ENCODE assay signal across 20 cellular contexts in the genomic region with DNA sequence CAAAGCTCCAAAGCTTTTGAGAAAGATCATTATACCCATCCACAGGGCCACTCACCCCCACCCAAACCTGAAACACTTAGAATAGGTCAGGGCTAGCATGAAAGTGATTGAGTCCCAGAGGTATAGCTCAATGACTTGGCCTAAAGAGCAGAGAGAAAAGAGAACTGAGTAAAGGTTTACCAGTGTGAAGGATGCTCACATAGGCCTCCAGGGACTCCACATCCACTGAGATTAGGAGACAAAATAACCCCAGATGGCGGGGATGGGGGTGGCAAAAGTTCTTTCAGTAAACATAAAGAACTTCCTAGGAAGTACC. TPM values are rescaled to one million over a fixed set of nuclear protein-coding genes. Genes with fewer than 3 reads are reported as not detected.
DNase-seq lines count a peak whose midpoint lies in the region; ATAC-seq and TF ChIP-seq lines count a peak whose summit lies in the region.
"Had no signal": no experiment of that assay in that cellular context is flagged by ENCODE, and none has a peak within 500 bp of the region (broad histone marks: within the 10 kb centered on the region; RNA-seq: fewer than 3 reads in every experiment).

No MANE protein-coding gene starts in this region.

- H3K27me3 ChIP-seq in heart left ventricle (no peaks in the 10 kb centered on the region), testis (no peaks in the 10 kb centered on the region)
- H3K27me3 ChIP-seq: foreskin keratinocyte, upper lobe of left lung had no signal

- TF ChIP-seq CTCF in heart left ventricle (IDR thresholded peaks at IDR 0.05) (no peak), testis (IDR thresholded peaks at IDR 0.05) (no peak)

- DNase-seq in Right ventricle myocardium inferior (ENCODE audit: missing footprints) (no peak), heart left ventricle (no peak), NCI-H1105 (lab: John Stamatoyannopoulos, UW) (peak; percentile 5), NCI-H2107 treated with DMSO at 0.1 percent for 48 hours (lab: John Stamatoyannopoulos, UW; ENCODE audit: unreplicated experiment) (no peak), kidney glomerular epithelial cell (lab: John Stamatoyannopoulos, UW) (no peak), medulla oblongata (ENCODE audit: extremely low spot score) (no peak), testis (no peak)
- DNase-seq: activated CD4-positive, alpha-beta T cell treated with anti-CD3 and anti-CD28 coated beads, Interleukin-2, amount 50 U/mL, for 1 hour; amygdala; foreskin keratinocyte; NCI-H510A; T-helper 9 cell had no signal

- H3K9me3 ChIP-seq in heart left ventricle: no peaks in the 10 kb centered on the region
- H3K9me3 ChIP-seq in testis: no peaks in the 10 kb centered on the region
- H3K9me3 ChIP-seq: Caco-2, upper lobe of left lung had no signal

- no peak overlapping the region for H3K27ac ChIP-seq in heart left ventricle
- no peak overlapping the region for H3K27ac ChIP-seq in testis
- H3K27ac ChIP-seq: foreskin keratinocyte, parathyroid adenoma, skin epidermis, upper lobe of left lung had no signal

- TF ChIP-seq POLR2A in heart left ventricle (IDR thresholded peaks at IDR 0.05): no peak
- TF ChIP-seq POLR2A in testis (IDR thresholded peaks at IDR 0.05): no peak

- H3K4me3 ChIP-seq in heart left ventricle (no peak overlapping the region), testis (no peak overlapping the region)
- H3K4me3 ChIP-seq: skin epidermis, upper lobe of left lung had no signal

- ATAC-seq in Right ventricle myocardium inferior: peak; percentile 5
- no peak for ATAC-seq in heart left ventricle
- peak; percentile 37 for ATAC-seq in HG02623 (IDR thresholded peaks at IDR 0.05; ENCODE audit: unreplicated experiment)
- ATAC-seq: foreskin keratinocyte had no signal

- intact Hi-C loops in Right ventricle myocardium inferior (cut with DNase I): no loop called here
- intact Hi-C loops in heart left ventricle (cut with DNase I): loop anchor here in 3 of 10 donors (10.0 kb wide), 3 partner anchors 108 to 792 kb away; no protein-coding TSS in a partner anchor
- intact Hi-C loops in testis (cut with DNase I; ENCODE audit: low total_unique reads): no loop called here

- peaks cover 0 to 5% (median 0%) of the 10 kb centered on the region in 12 donors for H3K4me1 ChIP-seq in heart left ventricle
- no peaks in the 10 kb centered on the region for H3K4me1 ChIP-seq in testis
- H3K4me1 ChIP-seq: foreskin keratinocyte had no signal

- H3K36me3 ChIP-seq in heart left ventricle (peaks cover 0 to 21% (median 10%) of the 10 kb centered on the region in 9 donors), testis (ENCODE audit: low read depth, missing control alignments) (no peaks in the 10 kb centered on the region)

- 93 to 97% (median 95%) methylated on average over 1 of the region's 1 CpG for WGBS in heart left ventricle, 4 donors
- WGBS in testis, 2 donors: 100% methylated on average over 1 of the region's 1 CpG

RNA-seq across cellular contexts. Expression of a gene that starts 12.2 kb away (rescaled TPM):
- total RNA-seq in Right ventricle myocardium inferior (11.8 TPM), heart left ventricle (10 to 100 TPM in 4 of 9 donors, 1 to 10 TPM in 5; 6.5 to 14.6 (median 9.2) TPM), testis (10 to 100 TPM; 57.2 to 68.4 TPM)
- polyA plus RNA-seq in heart left ventricle (10 to 100 TPM in 1 of 2 donors, 1 to 10 TPM in 1; 9.6 to 10.3 TPM), testis (ENCODE audit: insufficient read depth, low read depth, low replicate concordance) (122 TPM)

RNA-seq across cellular contexts. Expression of a gene that starts 54.2 kb away (rescaled TPM):
- total RNA-seq in Right ventricle myocardium inferior: 6.8 TPM
- 1 to 10 TPM in 8 of 9 donors, under 1 TPM in 1; 0.25 to 6.4 (median 2.4) TPM for total RNA-seq in heart left ventricle
- polyA plus RNA-seq in heart left ventricle: 1 to 10 TPM; 1.3 to 1.6 TPM
- under 1 TPM; 0.31 to 0.55 TPM for total RNA-seq in testis
- polyA plus RNA-seq in testis (ENCODE audit: insufficient read depth, low read depth, low replicate concordance): 0.09 TPM
- total RNA-seq: Caco-2, chondrocyte, foreskin keratinocyte, liver, SK-MEL-5 had no signal
- polyA plus RNA-seq: foreskin keratinocyte, liver had no signal

Comparison
In these comparisons a context has a peak if more than half of its experiments do, and no peak if none do; other contexts are left out.
1. ATAC-seq: peak in Right ventricle myocardium inferior (single experiment) and HG02623 (single experiment); none in heart left ventricle (0 of 4).